8 cellular contexts compared by ENCODE assay signal in the genomic region with DNA sequence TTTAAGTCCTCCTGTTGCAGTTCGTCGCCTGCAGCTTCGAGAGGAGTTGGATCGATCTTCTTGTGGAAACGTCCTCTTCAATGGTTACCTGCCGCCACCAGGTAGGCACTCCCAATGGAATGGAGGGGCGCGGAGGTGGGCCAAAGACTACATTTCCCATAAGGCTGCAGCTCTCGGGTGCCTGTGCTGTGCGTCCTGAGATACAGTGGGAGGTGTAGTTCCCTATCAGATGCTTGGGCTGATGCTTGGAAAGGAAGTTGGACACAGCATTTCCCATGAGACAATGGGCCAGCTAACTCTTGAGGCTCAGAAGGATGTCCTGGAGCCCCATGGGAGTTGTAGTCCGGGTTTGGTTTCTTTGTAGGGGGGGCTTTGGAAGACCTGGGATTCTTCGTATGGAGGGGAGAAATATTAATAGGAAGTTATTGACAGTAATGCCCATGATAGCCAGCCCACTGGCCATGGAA. TPM values are rescaled to one million over a fixed set of nuclear protein-coding genes. Genes with fewer than 3 reads are reported as not detected.
A peak's percentile ranks its signal among the peaks of the same experiment; 100 is the strongest.
DNase-seq lines count a peak whose midpoint lies in the region; ATAC-seq and TF ChIP-seq lines count a peak whose summit lies in the region.

No MANE protein-coding gene starts in this region.

- H3K27ac ChIP-seq in gastroesophageal sphincter: no peak overlapping the region

- no peak for DNase-seq in activated CD8-positive, alpha-beta memory T cell treated with anti-CD3 and anti-CD28 coated beads, Interleukin-2, amount 10 ng/mL, durations not matched to agents 7 days and 5 days
- no peak for DNase-seq in activated CD8-positive, alpha-beta memory T cell treated with anti-CD3 and anti-CD28 coated beads, Interleukin-2, amount 50 U/mL, for 48 hours
- DNase-seq in NCI-H82 treated with DMSO at 0.1 percent for 48 hours (lab: John Stamatoyannopoulos, UW; ENCODE audit: unreplicated experiment) (peak; percentile 70), cerebellum (ENCODE audit: low spot score) (peak; percentile 62)
- no peak for DNase-seq in stimulated activated naive B cell treated with anti-CD40 and anti-IgM and Interleukin-4, amounts not matched to agents 10 μg/mL and 1 μg/mL and 100 μg/mL, for 72 hours

- no peaks in the 10 kb centered on the region for H3K27me3 ChIP-seq in gastroesophageal sphincter

- H3K4me1 Mint-ChIP-seq in activated CD8-positive, alpha-beta memory T cell treated with anti-CD3 and anti-CD28 coated beads, Interleukin-2, amount 10 ng/mL, durations not matched to agents 7 days and 5 days: peaks cover 20% of the 10 kb centered on the region
- H3K4me1 Mint-ChIP-seq in stimulated activated naive B cell treated with anti-CD40 and anti-IgM and Interleukin-4, amounts not matched to agents 10 μg/mL and 1 μg/mL and 100 μg/mL, for 72 hours: peaks cover 21 to 45% of the 10 kb centered on the region in 2 donors

- no peak for TF ChIP-seq POLR2A in gastroesophageal sphincter (IDR thresholded peaks at IDR 0.05)

- ATAC-seq in activated CD8-positive, alpha-beta memory T cell treated with anti-CD3 and anti-CD28 coated beads, Interleukin-2, amount 10 ng/mL, durations not matched to agents 7 days and 5 days: no peak
- no peak for ATAC-seq in stimulated activated naive B cell treated with anti-CD40 and anti-IgM and Interleukin-4, amounts not matched to agents 10 μg/mL and 1 μg/mL and 100 μg/mL, for 72 hours (replicated peaks)
- no peak for ATAC-seq in HG02623 (IDR thresholded peaks at IDR 0.05; ENCODE audit: unreplicated experiment)
- ATAC-seq in HG03442 (IDR thresholded peaks at IDR 0.05; ENCODE audit: unreplicated experiment): no peak
- ATAC-seq in gastroesophageal sphincter: no peak

- CTCF ChIA-PET in activated CD8-positive, alpha-beta memory T cell treated with anti-CD3 and anti-CD28 coated beads, Interleukin-2, amount 10 ng/mL, durations not matched to agents 7 days and 5 days (lab: Charles Lee): interaction anchor here (1.5 to 2.3 kb wide), 3 partner anchors 20 to 29 kb away, joined by 4 to 14 read pairs (median 6); no protein-coding TSS in a partner anchor

- H3K36me3 Mint-ChIP-seq in activated CD8-positive, alpha-beta memory T cell treated with anti-CD3 and anti-CD28 coated beads, Interleukin-2, amount 10 ng/mL, durations not matched to agents 7 days and 5 days: peaks cover 21% of the 10 kb centered on the region
- peaks cover 36 to 42% of the 10 kb centered on the region in 2 donors for H3K36me3 Mint-ChIP-seq in stimulated activated naive B cell treated with anti-CD40 and anti-IgM and Interleukin-4, amounts not matched to agents 10 μg/mL and 1 μg/mL and 100 μg/mL, for 72 hours

- H3K27ac Mint-ChIP-seq in activated CD8-positive, alpha-beta memory T cell treated with anti-CD3 and anti-CD28 coated beads, Interleukin-2, amount 10 ng/mL, durations not matched to agents 7 days and 5 days: no peak overlapping the region
- no peak overlapping the region for H3K27ac Mint-ChIP-seq in stimulated activated naive B cell treated with anti-CD40 and anti-IgM and Interleukin-4, amounts not matched to agents 10 μg/mL and 1 μg/mL and 100 μg/mL, for 72 hours

- peaks cover 0 to 28% (median 3%) of the 10 kb centered on the region in 3 donors for H3K4me1 ChIP-seq in gastroesophageal sphincter

- H3K4me3 Mint-ChIP-seq in activated CD8-positive, alpha-beta memory T cell treated with anti-CD3 and anti-CD28 coated beads, Interleukin-2, amount 10 ng/mL, durations not matched to agents 7 days and 5 days: peak overlapping the region; percentile 90
- peak overlapping the region; percentile 81 to 89 for H3K4me3 Mint-ChIP-seq in stimulated activated naive B cell treated with anti-CD40 and anti-IgM and Interleukin-4, amounts not matched to agents 10 μg/mL and 1 μg/mL and 100 μg/mL, for 72 hours

- no peak overlapping the region for H3K4me3 ChIP-seq in gastroesophageal sphincter

- 81 to 100% methylated on average over 1 to 6 of the region's 12 CpGs for WGBS in gastroesophageal sphincter (ENCODE audit: low coverage in 1 of 2), 2 donors

- H3K27me3 Mint-ChIP-seq in activated CD8-positive, alpha-beta memory T cell treated with anti-CD3 and anti-CD28 coated beads, Interleukin-2, amount 10 ng/mL, durations not matched to agents 7 days and 5 days: no peaks in the 10 kb centered on the region
- no peaks in the 10 kb centered on the region for H3K27me3 Mint-ChIP-seq in stimulated activated naive B cell treated with anti-CD40 and anti-IgM and Interleukin-4, amounts not matched to agents 10 μg/mL and 1 μg/mL and 100 μg/mL, for 72 hours

- no peaks in the 10 kb centered on the region for H3K9me3 ChIP-seq in gastroesophageal sphincter

- no peak for TF ChIP-seq EP300 in gastroesophageal sphincter (IDR thresholded peaks at IDR 0.05)

- no peaks in the 10 kb centered on the region for H3K9me3 Mint-ChIP-seq in activated CD8-positive, alpha-beta memory T cell treated with anti-CD3 and anti-CD28 coated beads, Interleukin-2, amount 10 ng/mL, durations not matched to agents 7 days and 5 days (ENCODE audit: low read depth)
- no peaks in the 10 kb centered on the region for H3K9me3 Mint-ChIP-seq in stimulated activated naive B cell treated with anti-CD40 and anti-IgM and Interleukin-4, amounts not matched to agents 10 μg/mL and 1 μg/mL and 100 μg/mL, for 72 hours

- H3K36me3 ChIP-seq in gastroesophageal sphincter: peaks cover 0 to 38% of the 10 kb centered on the region in 2 donors

- no peak for TF ChIP-seq CTCF in gastroesophageal sphincter (IDR thresholded peaks at IDR 0.05)

RNA-seq across cellular contexts. Expression of a gene that starts 1.8 kb away (rescaled TPM):
- total RNA-seq in activated CD8-positive, alpha-beta memory T cell treated with anti-CD3 and anti-CD28 coated beads, Interleukin-2, amount 10 ng/mL, durations not matched to agents 7 days and 5 days: 100 to 1,000 TPM; 135 to 153 TPM
- 3.3 TPM for total RNA-seq in cerebellum
- 10 to 100 TPM; 30.3 to 50.1 (median 37.7) TPM for total RNA-seq in gastroesophageal sphincter

RNA-seq across cellular contexts. Expression of a gene that starts 22.7 kb away (rescaled TPM):
- total RNA-seq in activated CD8-positive, alpha-beta memory T cell treated with anti-CD3 and anti-CD28 coated beads, Interleukin-2, amount 10 ng/mL, durations not matched to agents 7 days and 5 days: 10 to 100 TPM; 42.8 to 75.9 TPM
- total RNA-seq in cerebellum: 36.8 TPM
- total RNA-seq in gastroesophageal sphincter: 100 to 1,000 TPM; 199 to 369 (median 320) TPM

Comparison
In these comparisons a context has a peak if more than half of its experiments do, and no peak if none do; other contexts are left out.
1. DNase-seq: peak in NCI-H82 treated with DMSO at 0.1 percent for 48 hours (single experiment) and cerebellum (single experiment); none in activated CD8-positive, alpha-beta memory T cell treated with anti-CD3 and anti-CD28 coated beads, Interleukin-2, amount 10 ng/mL, durations not matched to agents 7 days and 5 days (single experiment), activated CD8-positive, alpha-beta memory T cell treated with anti-CD3 and anti-CD28 coated beads, Interleukin-2, amount 50 U/mL, for 48 hours (single experiment) and stimulated activated naive B cell treated with anti-CD40 and anti-IgM and Interleukin-4, amounts not matched to agents 10 μg/mL and 1 μg/mL and 100 μg/mL, for 72 hours (single experiment).